In the genomic region with DNA sequence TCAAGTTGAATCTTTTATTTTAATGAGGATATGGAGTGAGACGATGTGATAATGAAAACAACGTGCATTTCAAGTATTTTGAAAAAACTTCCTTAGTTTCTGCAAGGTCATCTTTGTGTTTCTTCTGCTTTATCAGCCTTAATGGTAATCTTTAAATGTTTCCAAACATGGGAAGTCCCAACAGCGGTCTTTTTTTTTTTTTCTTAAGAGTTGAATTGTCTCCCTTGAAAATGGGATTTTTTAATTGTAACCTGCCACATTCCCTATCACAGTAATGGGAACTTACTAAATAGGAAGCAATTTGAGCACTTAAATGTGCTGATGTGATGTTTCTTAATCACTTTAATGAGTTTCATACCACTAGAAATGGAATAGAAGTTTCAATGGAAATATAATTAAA, we compare ENCODE assay signal across 19 cellular contexts. TPM values are rescaled to one million over a fixed set of nuclear protein-coding genes. Genes with fewer than 3 reads are reported as not detected.
A peak's percentile ranks its signal among the peaks of the same experiment; 100 is the strongest.
DNase-seq lines count a peak whose midpoint lies in the region; ATAC-seq and TF ChIP-seq lines count a peak whose summit lies in the region.
"Had no signal": no experiment of that assay in that cellular context is flagged by ENCODE, and none has a peak within 500 bp of the region (broad histone marks: within the 10 kb centered on the region; RNA-seq: fewer than 3 reads in every experiment).

No MANE protein-coding gene starts in this region.

- H4K91ac ChIP-seq in mesenchymal stem cell (ENCODE audit: low read length) = no peak overlapping the region
- H4K91ac ChIP-seq in neuronal stem cell (ENCODE audit: low read depth, low read length, poor library complexity) = no peak overlapping the region

- ATAC-seq in GM21367 (IDR thresholded peaks at IDR 0.05; ENCODE audit: unreplicated experiment) = no peak

- DNase-seq in AG10803 (ENCODE audit: low read depth) (peak; percentile 57), HFFc6 (no peak), chondrocyte (ENCODE audit: low spot score) (no peak), mesenchymal stem cell (no peak), NK-92 (lab: John Stamatoyannopoulos, UW; ENCODE audit: unreplicated experiment) (no peak), neuronal stem cell (ENCODE audit: low spot score) (no peak), NCI-H1048 (lab: John Stamatoyannopoulos, UW) (no peak)
- DNase-seq: BE2C; Caco-2; CD4-positive, CD25-positive, alpha-beta regulatory T cell; GDM1; GOT3; NCI-H1436 treated with DMSO at 0.1 percent for 48 hours; NCI-H2029; NCI-H2171; NCI-H526; PC-9 had no signal

- no peak overlapping the region for H2BK12ac ChIP-seq in mesenchymal stem cell (ENCODE audit: low read length in 2 of 2)
- no peak overlapping the region for H2BK12ac ChIP-seq in neuronal stem cell (ENCODE audit: low read length)

- no peaks in the 10 kb centered on the region for H3K9me3 ChIP-seq in mesenchymal stem cell (ENCODE audit: control insufficient read depth, low read length)
- no peaks in the 10 kb centered on the region for H3K9me3 ChIP-seq in neuronal stem cell (replicated peaks in 1 of 2; ENCODE audit: control insufficient read depth in 2 of 2, insufficient read depth in 1 of 2, low read depth in 1 of 2, low read length in 2 of 2)
- H3K9me3 ChIP-seq: BE2C, Caco-2 had no signal

- no peak overlapping the region for H2AK5ac ChIP-seq in mesenchymal stem cell (ENCODE audit: low read length, severe bottlenecking)
- no peak overlapping the region for H2AK5ac ChIP-seq in neuronal stem cell (ENCODE audit: low read depth, low read length)

- H3K18ac ChIP-seq in mesenchymal stem cell (ENCODE audit: low read depth in 1 of 2, low read length in 2 of 2) = no peak overlapping the region
- H3K18ac ChIP-seq in neuronal stem cell (ENCODE audit: low read length) = no peak overlapping the region

- H2BK15ac ChIP-seq in mesenchymal stem cell (ENCODE audit: low read depth, poor library complexity, severe bottlenecking) (no peak overlapping the region), neuronal stem cell (ENCODE audit: low read length) (no peak overlapping the region)

- H3K27me3 ChIP-seq in mesenchymal stem cell (ENCODE audit: control insufficient read depth in 1 of 2, insufficient read depth in 1 of 2, low read length in 2 of 2) (no peaks in the 10 kb centered on the region), neuronal stem cell (ENCODE audit: control insufficient read depth in 3 of 3, insufficient read depth in 3 of 3, low read depth in 1 of 3, low read length in 3 of 3) (no peaks in the 10 kb centered on the region)
- H3K27me3 ChIP-seq: BE2C had no signal

- TF ChIP-seq CTCF in AG10803 (conservative IDR thresholded peaks at IDR 0.05; ENCODE audit: low read length) = no peak
- no peak for TF ChIP-seq CTCF in HFFc6 (IDR thresholded peaks at IDR 0.05)
- TF ChIP-seq CTCF in chondrocyte (IDR thresholded peaks at IDR 0.05) = no peak

- H2AFZ ChIP-seq in mesenchymal stem cell (ENCODE audit: low read depth, low read length) = no peak overlapping the region
- no peak overlapping the region for H2AFZ ChIP-seq in neuronal stem cell (ENCODE audit: low read length)
- H2AFZ ChIP-seq: PC-9 had no signal

- H3K9me3 Mint-ChIP-seq in HFFc6 = peaks cover 4% of the 10 kb centered on the region; the same call in 1 of the 2 replicates
- H3K9me3 Mint-ChIP-seq in chondrocyte (ENCODE audit: low read depth) = no peaks in the 10 kb centered on the region
- H3K9me3 Mint-ChIP-seq: CD4-positive, CD25-positive, alpha-beta regulatory T cell had no signal

- H3K36me3 Mint-ChIP-seq in HFFc6 (ENCODE audit: low read depth) (peaks cover 26% of the 10 kb centered on the region), chondrocyte (ENCODE audit: low read depth) (peaks cover 30% of the 10 kb centered on the region)

- H4K8ac ChIP-seq in mesenchymal stem cell (ENCODE audit: low read length) = no peak overlapping the region
- H4K8ac ChIP-seq in neuronal stem cell (ENCODE audit: low read depth, low read length) = no peak overlapping the region

- H3K4ac ChIP-seq in mesenchymal stem cell (ENCODE audit: low read depth in 1 of 2, low read length in 2 of 2) (no peak overlapping the region), neuronal stem cell (ENCODE audit: low read length) (no peak overlapping the region)

- H3K23ac ChIP-seq in mesenchymal stem cell (ENCODE audit: low read length in 2 of 2) (no peak overlapping the region), neuronal stem cell (ENCODE audit: low read depth, low read length, poor library complexity) (no peak overlapping the region)

- peaks cover 3% of the 10 kb centered on the region for H3K4me1 ChIP-seq in mesenchymal stem cell (ENCODE audit: control insufficient read depth, insufficient read depth, low read depth, low read length)
- H3K4me1 ChIP-seq in neuronal stem cell (ENCODE audit: control insufficient read depth in 2 of 2, insufficient read depth in 1 of 2, low read depth in 1 of 2, low read length in 2 of 2) = no peaks in the 10 kb centered on the region
- H3K4me1 ChIP-seq: BE2C, Caco-2 had no signal

- H3K4me3 Mint-ChIP-seq in HFFc6 (peak overlapping the region; percentile 29; the same call in 1 of the 2 replicates), chondrocyte (ENCODE audit: unreplicated experiment) (no peak overlapping the region)
- H3K4me3 Mint-ChIP-seq: CD4-positive, CD25-positive, alpha-beta regulatory T cell had no signal

- peak overlapping the region; percentile 20 for H3K27ac Mint-ChIP-seq in HFFc6
- H3K27ac Mint-ChIP-seq in chondrocyte (ENCODE audit: unreplicated experiment) = peak overlapping the region; percentile 56
- H3K27ac Mint-ChIP-seq: CD4-positive, CD25-positive, alpha-beta regulatory T cell had no signal

- WGBS in mesenchymal stem cell = 100% methylated on average over 2 of the region's 3 CpGs
- WGBS in neuronal stem cell (ENCODE audit: extremely low coverage in 2 of 2, insufficient read length in 2 of 2, insufficient replicate concordance in 1 of 2), 2 donors = no CpG with 5 or more reads among the region's 3 CpGs

- H3K14ac ChIP-seq in mesenchymal stem cell (ENCODE audit: low read length in 2 of 2) = no peak overlapping the region
- H3K14ac ChIP-seq in neuronal stem cell (ENCODE audit: low read length) = no peak overlapping the region

- H3K36me3 ChIP-seq in mesenchymal stem cell (ENCODE audit: control insufficient read depth in 1 of 2, insufficient read depth in 2 of 2, low read depth in 1 of 2, low read length in 2 of 2) (peaks cover 17 to 41% of the 10 kb centered on the region in 2 experiments), neuronal stem cell (replicated peaks in 1 of 2; ENCODE audit: control insufficient read depth in 2 of 2, insufficient read depth in 2 of 2, low read length in 2 of 2) (peaks cover 4 to 26% of the 10 kb centered on the region in 2 donors)

- H2BK5ac ChIP-seq in mesenchymal stem cell (ENCODE audit: low read depth, low read length, poor library complexity, severe bottlenecking) = no peak overlapping the region
- H2BK5ac ChIP-seq in neuronal stem cell (ENCODE audit: low read length) = no peak overlapping the region

- H3K9ac ChIP-seq in mesenchymal stem cell (ENCODE audit: low read length) (peak overlapping the region; percentile 54), neuronal stem cell (ENCODE audit: low read depth, low read length, poor library complexity) (no peak overlapping the region)

- H3K4me1 Mint-ChIP-seq in HFFc6 (ENCODE audit: low read depth) (peaks cover 26% of the 10 kb centered on the region), chondrocyte (ENCODE audit: low read depth) (peaks cover 65% of the 10 kb centered on the region)

- H3K4me2 ChIP-seq in mesenchymal stem cell (ENCODE audit: low read length, poor library complexity, severe bottlenecking) (no peak overlapping the region), neuronal stem cell (ENCODE audit: insufficient read depth, low read length, poor library complexity, severe bottlenecking) (no peak overlapping the region)
- H3K4me2 ChIP-seq: PC-9 had no signal

- H3K4me3 ChIP-seq in AG10803 (ENCODE audit: low read length) (no peak overlapping the region), mesenchymal stem cell (ENCODE audit: insufficient read depth in 1 of 2, low read depth in 1 of 2, low read length in 2 of 2) (no peak overlapping the region), neuronal stem cell (ENCODE audit: low read length in 2 of 2) (no peak overlapping the region)
- H3K4me3 ChIP-seq: PC-9 had no signal

- H3K79me1 ChIP-seq in mesenchymal stem cell (replicated peaks; ENCODE audit: low read length, poor library complexity, severe bottlenecking) (no peaks in the 10 kb centered on the region), neuronal stem cell (ENCODE audit: low read depth, low read length) (no peaks in the 10 kb centered on the region)

- H2BK120ac ChIP-seq in mesenchymal stem cell (ENCODE audit: low read depth, low read length) (no peak overlapping the region), neuronal stem cell (ENCODE audit: low read depth, low read length) (no peak overlapping the region)

- H3K27ac ChIP-seq in mesenchymal stem cell (ENCODE audit: low read length, poor library complexity, severe bottlenecking) (no peak overlapping the region), neuronal stem cell (replicated peaks; ENCODE audit: low read length) (no peak overlapping the region)
- H3K27ac ChIP-seq: PC-9, RWPE1 had no signal

- H3K27me3 Mint-ChIP-seq in HFFc6 (ENCODE audit: insufficient read depth) = peaks cover 42% of the 10 kb centered on the region
- no peaks in the 10 kb centered on the region for H3K27me3 Mint-ChIP-seq in chondrocyte (ENCODE audit: low read depth)
- H3K27me3 Mint-ChIP-seq: CD4-positive, CD25-positive, alpha-beta regulatory T cell had no signal

RNA-seq across cellular contexts. Expression of a gene that starts 45.8 kb away (rescaled TPM):
- 100 to 1,000 TPM; 137 to 156 (median 150) TPM for total RNA-seq in HFFc6 (2021; fragmentation: NEBNext Ultra II Directional; extraction: Animal tissue kit (Norgen Biotek cat#: 25700))
- 77.0 to 109 TPM (median 77.7 TPM) in 3 replicates for total RNA-seq in chondrocyte
- 182 TPM for polyA plus RNA-seq in mesenchymal stem cell (2013, experiment 1 of 2)
- 193 TPM for polyA plus RNA-seq in mesenchymal stem cell (2013, experiment 2 of 2)
- polyA plus RNA-seq in neuronal stem cell (2013, experiment 1 of 2) = 276 TPM
- 257 TPM for polyA plus RNA-seq in neuronal stem cell (2013, experiment 2 of 2)
